9 cellular contexts compared by ENCODE assay signal in the genomic region with DNA sequence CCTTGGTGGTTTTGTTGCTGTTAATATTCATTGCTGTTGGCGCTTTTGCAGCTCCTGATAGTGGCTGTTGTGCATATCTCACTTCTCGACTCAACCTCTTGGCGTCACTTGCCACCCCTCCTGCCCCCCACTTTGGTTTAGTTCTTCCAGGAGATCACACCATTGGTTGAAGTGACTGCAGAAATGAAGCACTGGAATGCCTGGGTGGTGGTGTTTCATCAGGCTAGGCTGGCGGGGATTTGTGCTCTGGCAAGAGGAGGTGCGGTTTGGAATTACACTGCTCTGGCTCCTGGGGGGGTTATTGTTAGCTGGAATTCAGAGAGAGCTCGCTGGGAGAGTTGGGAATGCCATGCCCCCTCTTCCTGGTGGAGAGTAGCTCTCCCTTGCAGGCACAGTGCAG. TPM values are rescaled to one million over a fixed set of nuclear protein-coding genes. Genes with fewer than 3 reads are reported as not detected.
DNase-seq lines count a peak whose midpoint lies in the region; ATAC-seq, FAIRE-seq and TF ChIP-seq lines count a peak whose summit lies in the region.
"Had no signal": no experiment of that assay in that cellular context is flagged by ENCODE, and none has a peak within 500 bp of the region (broad histone marks: within the 10 kb centered on the region; RNA-seq: fewer than 3 reads in every experiment).

No MANE protein-coding gene starts in this region.

- DNase-seq in CD4-positive, alpha-beta T cell: no peak
- DNase-seq in SJSA1 (ENCODE audit: low read depth in 1 of 2, low spot score in 2 of 2): peak; percentile 67 to 74
- DNase-seq in fibroblast of gingiva (ENCODE audit: low read depth): peak; percentile 75
- no peak for DNase-seq in pancreas
- no peak for DNase-seq in CD14-positive monocyte (ENCODE audit: low spot score)
- no peak for DNase-seq in frontal cortex (ENCODE audit: low spot score in 2 of 2)

- peaks cover 84% of the 10 kb centered on the region for H3K4me1 ChIP-seq in SJSA1 (replicated peaks)
- peaks cover 59 to 88% (median 69%) of the 10 kb centered on the region in 3 donors for H3K4me1 ChIP-seq in pancreas

- H3K36me3 Mint-ChIP-seq in CD4-positive, alpha-beta T cell (ENCODE audit: low read depth): peaks cover 25% of the 10 kb centered on the region
- peaks cover 0 to 11% of the 10 kb centered on the region in 2 donors for H3K36me3 Mint-ChIP-seq in CD14-positive monocyte

- H3K4me3 ChIP-seq in SJSA1 (no peak overlapping the region), pancreas (no peak overlapping the region)

- peak overlapping the region; percentile 86 for H3K27ac Mint-ChIP-seq in CD4-positive, alpha-beta T cell
- H3K27ac Mint-ChIP-seq in CD14-positive monocyte: peak overlapping the region in 3 of 7 donors; percentile 3 to 51 (median 34)

- H3K4me3 Mint-ChIP-seq in CD4-positive, alpha-beta T cell: peak overlapping the region; percentile 89
- H3K4me3 Mint-ChIP-seq in CD14-positive monocyte: peak overlapping the region in 1 of 2 donors; percentile 4

- 28 to 38% methylated on average over 6 of the region's 6 CpGs for WGBS in pancreas, 2 donors

- H3K4me1 Mint-ChIP-seq in CD4-positive, alpha-beta T cell (ENCODE audit: low read depth): peaks cover 92% of the 10 kb centered on the region
- H3K4me1 Mint-ChIP-seq in CD14-positive monocyte: peaks cover 80% of the 10 kb centered on the region

- H3K27me3 ChIP-seq in CD4-positive, alpha-beta T cell (ENCODE audit: control insufficient read depth, insufficient read depth, low read length): no peaks in the 10 kb centered on the region
- H3K27me3 ChIP-seq in SJSA1 (replicated peaks): no peaks in the 10 kb centered on the region
- H3K27me3 ChIP-seq in pancreas: no peaks in the 10 kb centered on the region

- H3K27me3 Mint-ChIP-seq in CD4-positive, alpha-beta T cell: no peaks in the 10 kb centered on the region
- peaks cover 0 to 2% (median 0%) of the 10 kb centered on the region in 3 donors for H3K27me3 Mint-ChIP-seq in CD14-positive monocyte (ENCODE audit: low read depth in 3 of 3)

- FAIRE-seq in pancreas (lab: Jason Lieb, UNC) (no peak), frontal cortex (lab: Jason Lieb, UNC) (no peak)
- FAIRE-seq: HTR-8/SVneo had no signal

- CTCF ChIA-PET in CD4-positive, alpha-beta T cell (lab: Charles Lee): interaction anchor here (1.1 to 3.6 kb wide), 4 partner anchors 8 to 55 kb away, joined by 6 to 20 read pairs (median 14); no protein-coding TSS in a partner anchor

- no peak for ATAC-seq in CD4-positive, alpha-beta T cell (ENCODE audit: poor library complexity)
- peak in 3 of 4 donors; percentile 1 to 5 (median 3) for ATAC-seq in pancreas
- no peak for ATAC-seq in GM19397 (IDR thresholded peaks at IDR 0.05; ENCODE audit: unreplicated experiment)
- no peak for ATAC-seq in GM21360 (IDR thresholded peaks at IDR 0.05; ENCODE audit: unreplicated experiment)

- TF ChIP-seq CTCF in CD4-positive, alpha-beta T cell (IDR thresholded peaks at IDR 0.05): no peak
- TF ChIP-seq CTCF in pancreas (IDR thresholded peaks at IDR 0.05) (no peak), CD14-positive monocyte (IDR thresholded peaks at IDR 0.05) (no peak)

- H3K36me3 ChIP-seq in SJSA1 (peaks cover 4% of the 10 kb centered on the region; the same call in 1 of the 2 replicates), pancreas (no peaks in the 10 kb centered on the region)

- H3K27ac ChIP-seq in CD4-positive, alpha-beta T cell (ENCODE audit: low read depth, low read length): no peak overlapping the region
- no peak overlapping the region for H3K27ac ChIP-seq in SJSA1
- H3K27ac ChIP-seq in pancreas: peak overlapping the region; percentile 20 to 67 (median 52)

- intact Hi-C loops in CD4-positive, alpha-beta T cell (cut with DNase I, micrococcal nuclease): loop anchor here in 1 of 2 experiments (5.0 kb wide), 1 partner anchor 33 kb away; no protein-coding TSS in a partner anchor
- intact Hi-C loops in pancreas (cut with DNase I): no loop called here
- intact Hi-C loops in CD14-positive monocyte (cut with micrococcal nuclease): loop anchor here in 1 of 2 donors (5.0 kb wide), 1 partner anchor 53 kb away; no protein-coding TSS in a partner anchor

- POLR2A ChIA-PET in CD4-positive, alpha-beta T cell (lab: Charles Lee): interaction anchor here (0.5 to 4.6 kb wide), 12 partner anchors 8 to 149 kb away, joined by 3 to 83 read pairs (median 6); no protein-coding TSS in a partner anchor

- no peaks in the 10 kb centered on the region for H3K9me3 ChIP-seq in CD4-positive, alpha-beta T cell (ENCODE audit: control insufficient read depth, low read length)
- H3K9me3 ChIP-seq in SJSA1 (replicated peaks) (no peaks in the 10 kb centered on the region), pancreas (no peaks in the 10 kb centered on the region)

- H3K9me3 Mint-ChIP-seq in CD4-positive, alpha-beta T cell: no peaks in the 10 kb centered on the region
- H3K9me3 Mint-ChIP-seq in CD14-positive monocyte: peaks cover 0 to 2% (median 0%) of the 10 kb centered on the region in 7 donors

RNA-seq across cellular contexts. Expression of gene PRRC2B, which starts 11.5 kb away (rescaled TPM):
- total RNA-seq in CD4-positive, alpha-beta T cell: 100 to 1,000 TPM; 256 to 268 TPM
- total RNA-seq in SJSA1 (2014; rRNA removed; shearing (Covaris generic)): 38.4 and 41.1 TPM in 2 replicates
- total RNA-seq in pancreas (100 to 1,000 TPM in 2 of 6 donors, 10 to 100 TPM in 4; 67.4 to 132 (median 94.9) TPM), frontal cortex (117 TPM)
- polyA plus RNA-seq in pancreas (10 to 100 TPM; 44.8 to 77.9 TPM), CD14-positive monocyte (1 to 10 TPM; 2.8 to 8.6 TPM)

Comparison
In these comparisons a context has a peak if more than half of its experiments do, and no peak if none do; other contexts are left out.
1. ATAC-seq: peak in pancreas (3 of 4); none in CD4-positive, alpha-beta T cell (single experiment), GM19397 (single experiment) and GM21360 (single experiment).
2. DNase-seq: peak in SJSA1 (2 of 2) and fibroblast of gingiva (single experiment); none in CD4-positive, alpha-beta T cell (0 of 10), pancreas (0 of 6), CD14-positive monocyte (single experiment) and frontal cortex (0 of 2).
3. H3K27ac ChIP-seq: peak in pancreas (4 of 4); none in CD4-positive, alpha-beta T cell (single experiment) and SJSA1 (single experiment).